33 cellular contexts compared by ENCODE assay signal in the genomic region with DNA sequence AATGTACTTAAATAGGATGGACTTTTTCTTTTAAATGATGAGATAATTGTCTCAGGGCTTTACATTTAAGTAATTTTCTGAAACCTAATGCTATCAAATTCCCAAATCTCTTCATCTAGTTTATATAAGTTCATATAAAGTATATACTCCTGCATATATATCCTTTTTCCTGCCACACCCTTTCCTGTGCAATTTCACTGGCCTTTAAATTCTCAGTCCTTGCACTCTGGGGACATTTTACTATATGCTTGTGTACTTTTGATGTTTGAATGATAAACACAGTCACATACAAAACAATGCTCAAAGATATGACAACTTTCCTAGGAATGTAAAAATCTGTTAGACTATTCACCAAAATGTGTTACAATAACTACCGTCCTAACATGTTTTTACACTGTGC.
"Had no signal": no experiment of that assay in that cellular context is flagged by ENCODE, and none has a peak within 500 bp of the region (broad histone marks: within the 10 kb centered on the region; RNA-seq: fewer than 3 reads in every experiment).

No MANE protein-coding gene starts in this region.

- H3K27me3 ChIP-seq: adrenal gland, body of pancreas, brain microvascular endothelial cell, breast epithelium had no signal

- H3K4me3 Mint-ChIP-seq: activated B cell treated with CpG ODN at 0.5 μM for 24 hours; activated CD4-positive, alpha-beta memory T cell treated with anti-CD3 and anti-CD28 coated beads for 36 hours; activated CD4-positive, alpha-beta T cell treated with anti-CD3 and anti-CD28 coated beads, Interleukin-2, amount 10 ng/mL, durations not matched to agents 24 days and 14 days; activated CD8-positive, alpha-beta memory T cell treated with anti-CD3 and anti-CD28 coated beads, Interleukin-2, amount 10 ng/mL, durations not matched to agents 7 days and 5 days; activated CD8-positive, alpha-beta T cell treated with anti-CD3 and anti-CD28 coated beads, Interleukin-2, amount 10 ng/mL, durations not matched to agents 7 days and 5 days; activated naive CD4-positive, alpha-beta T cell treated with anti-CD3 and anti-CD28 coated beads for 36 hours; activated naive CD8-positive, alpha-beta T cell treated with anti-CD3 and anti-CD28 coated beads for 36 hours; activated T-cell treated with anti-CD3 and anti-CD28 coated beads, Interleukin-2, amount 50 U/mL, for 24 hours; T-helper 1 cell treated with Interleukin-12 subunit alpha and Interleukin-12 subunit beta and Interleukin-4 antibody, amounts not matched to agents 30 μg/mL and 1 μg/mL, for 36 hours; T-helper 2 cell treated with Interferon-gamma antibody and Interleukin-4, amounts not matched to agents 5 μg/mL and 100 μg/mL, for 36 hours had no signal

- H3K27me3 Mint-ChIP-seq: activated B cell treated with CpG ODN at 0.5 μM for 24 hours; activated CD4-positive, alpha-beta memory T cell treated with anti-CD3 and anti-CD28 coated beads for 36 hours; activated CD4-positive, alpha-beta T cell treated with anti-CD3 and anti-CD28 coated beads, Interleukin-2, amount 10 ng/mL, durations not matched to agents 24 days and 14 days; activated CD8-positive, alpha-beta memory T cell treated with anti-CD3 and anti-CD28 coated beads, Interleukin-2, amount 10 ng/mL, durations not matched to agents 7 days and 5 days; activated naive CD8-positive, alpha-beta T cell treated with anti-CD3 and anti-CD28 coated beads for 36 hours; activated T-cell treated with anti-CD3 and anti-CD28 coated beads, Interleukin-2, amount 50 U/mL, for 24 hours had no signal

- H3K4me3 ChIP-seq: adrenal gland, body of pancreas, breast epithelium had no signal

- H3K36me3 ChIP-seq: adrenal gland, brain microvascular endothelial cell, breast epithelium had no signal

- DNase-seq: activated B cell treated with CpG ODN at 0.5 μM for 24 hours; activated CD4-positive, alpha-beta memory T cell treated with anti-CD3 and anti-CD28 coated beads for 36 hours; activated CD4-positive, alpha-beta T cell treated with anti-CD3 and anti-CD28 coated beads for 4 hours; activated CD4-positive, alpha-beta T cell treated with anti-CD3 and anti-CD28 coated beads, Interleukin-2, amount 10 ng/mL, durations not matched to agents 24 days and 14 days; activated CD4-positive, alpha-beta T cell treated with anti-CD3 and anti-CD28 coated beads, Interleukin-2, amount 50 U/mL, for 1 hour; activated CD4-positive, alpha-beta T cell treated with anti-CD3 and anti-CD28 coated beads, Interleukin-2, amount 50 U/mL, for 4 hours; activated CD4-positive, CD25-positive, alpha-beta regulatory T cell treated with anti-CD3 and anti-CD28 coated beads, Interleukin-2, amount 50 U/mL, for 72 hours; activated CD8-positive, alpha-beta memory T cell treated with anti-CD3 and anti-CD28 coated beads for 24 hours; activated CD8-positive, alpha-beta memory T cell treated with anti-CD3 and anti-CD28 coated beads, Interleukin-2, amount 10 ng/mL, durations not matched to agents 7 days and 5 days; activated CD8-positive, alpha-beta memory T cell treated with anti-CD3 and anti-CD28 coated beads, Interleukin-2, amount 50 U/mL, for 48 hours; activated CD8-positive, alpha-beta T cell treated with anti-CD3 and anti-CD28 coated beads, Interleukin-2, amount 10 ng/mL, durations not matched to agents 7 days and 5 days; activated effector memory CD4-positive, alpha-beta T cell treated with anti-CD3 and anti-CD28 coated beads, Interleukin-2, amount 50 U/mL, for 16 hours; activated gamma-delta T cell treated with Interleukin-2 at 50 U/mL for 16 hours; activated naive CD4-positive, alpha-beta T cell; activated naive CD4-positive, alpha-beta T cell treated with anti-CD3 and anti-CD28 coated beads for 36 hours; activated naive CD4-positive, alpha-beta T cell treated with anti-CD3 and anti-CD28 coated beads, Interleukin-2, amount 50 U/mL, for 16 hours; activated naive CD8-positive, alpha-beta T cell treated with anti-CD3 and anti-CD28 coated beads for 36 hours; activated T-cell treated with anti-CD3 and anti-CD28 coated beads, Interleukin-2, amount 50 U/mL, for 24 hours; activated T-cell treated with anti-CD3 and anti-CD28 coated beads, Interleukin-2, amount 50 U/mL, for 48 hours; adrenal gland; amniotic stem cell; aorta; body of pancreas; brain microvascular endothelial cell; central memory CD4-positive, alpha-beta T cell; T-helper 1 cell; T-helper 2 cell; T-helper 9 cell had no signal

- H3K9me3 ChIP-seq: adrenal gland, body of pancreas, breast epithelium had no signal

- H3K27ac ChIP-seq: adrenal gland, body of pancreas, brain microvascular endothelial cell, breast epithelium, VCaP had no signal

- H3K4me1 Mint-ChIP-seq: activated B cell treated with CpG ODN at 0.5 μM for 24 hours; activated CD4-positive, alpha-beta T cell treated with anti-CD3 and anti-CD28 coated beads, Interleukin-2, amount 10 ng/mL, durations not matched to agents 24 days and 14 days; activated CD8-positive, alpha-beta memory T cell treated with anti-CD3 and anti-CD28 coated beads, Interleukin-2, amount 10 ng/mL, durations not matched to agents 7 days and 5 days; activated naive CD8-positive, alpha-beta T cell treated with anti-CD3 and anti-CD28 coated beads for 36 hours had no signal

- H3K4me1 ChIP-seq: adrenal gland, body of pancreas, breast epithelium had no signal

- H3K9me3 Mint-ChIP-seq: activated B cell treated with CpG ODN at 0.5 μM for 24 hours; activated CD4-positive, alpha-beta memory T cell treated with anti-CD3 and anti-CD28 coated beads for 36 hours; activated CD4-positive, alpha-beta T cell treated with anti-CD3 and anti-CD28 coated beads, Interleukin-2, amount 10 ng/mL, durations not matched to agents 24 days and 14 days; activated naive CD4-positive, alpha-beta T cell treated with anti-CD3 and anti-CD28 coated beads for 36 hours; activated naive CD8-positive, alpha-beta T cell treated with anti-CD3 and anti-CD28 coated beads for 36 hours; activated T-cell treated with anti-CD3 and anti-CD28 coated beads, Interleukin-2, amount 50 U/mL, for 24 hours; T-helper 1 cell treated with Interleukin-12 subunit alpha and Interleukin-12 subunit beta and Interleukin-4 antibody, amounts not matched to agents 30 μg/mL and 1 μg/mL, for 36 hours; T-helper 2 cell treated with Interferon-gamma antibody and Interleukin-4, amounts not matched to agents 5 μg/mL and 100 μg/mL, for 36 hours had no signal

- H3K36me3 Mint-ChIP-seq: activated CD4-positive, alpha-beta memory T cell treated with anti-CD3 and anti-CD28 coated beads for 36 hours; activated CD8-positive, alpha-beta memory T cell treated with anti-CD3 and anti-CD28 coated beads, Interleukin-2, amount 10 ng/mL, durations not matched to agents 7 days and 5 days; activated naive CD4-positive, alpha-beta T cell treated with anti-CD3 and anti-CD28 coated beads, Interleukin-2, amount 50 U/mL, for 72 hours; activated naive CD8-positive, alpha-beta T cell treated with anti-CD3 and anti-CD28 coated beads for 36 hours had no signal

- ATAC-seq: activated CD8-positive, alpha-beta memory T cell treated with anti-CD3 and anti-CD28 coated beads, Interleukin-2, amount 10 ng/mL, durations not matched to agents 7 days and 5 days; activated CD8-positive, alpha-beta T cell treated with anti-CD3 and anti-CD28 coated beads, Interleukin-2, amount 10 ng/mL, durations not matched to agents 7 days and 5 days; activated naive CD4-positive, alpha-beta T cell treated with anti-CD3 and anti-CD28 coated beads, Interleukin-2, amount 50 U/mL, for 72 hours; body of pancreas had no signal

- H3K27ac Mint-ChIP-seq: activated B cell treated with CpG ODN at 0.5 μM for 24 hours; activated CD4-positive, alpha-beta memory T cell treated with anti-CD3 and anti-CD28 coated beads for 36 hours; activated CD4-positive, alpha-beta T cell treated with anti-CD3 and anti-CD28 coated beads, Interleukin-2, amount 10 ng/mL, durations not matched to agents 24 days and 14 days; activated CD8-positive, alpha-beta memory T cell treated with anti-CD3 and anti-CD28 coated beads, Interleukin-2, amount 10 ng/mL, durations not matched to agents 7 days and 5 days; activated CD8-positive, alpha-beta T cell treated with anti-CD3 and anti-CD28 coated beads, Interleukin-2, amount 10 ng/mL, durations not matched to agents 7 days and 5 days; activated naive CD4-positive, alpha-beta T cell treated with anti-CD3 and anti-CD28 coated beads for 36 hours; activated naive CD4-positive, alpha-beta T cell treated with anti-CD3 and anti-CD28 coated beads, Interleukin-2, amount 50 U/mL, for 72 hours; activated naive CD8-positive, alpha-beta T cell treated with anti-CD3 and anti-CD28 coated beads for 36 hours; activated T-cell treated with anti-CD3 and anti-CD28 coated beads, Interleukin-2, amount 50 U/mL, for 24 hours; T-helper 1 cell treated with Interleukin-12 subunit alpha and Interleukin-12 subunit beta and Interleukin-4 antibody, amounts not matched to agents 30 μg/mL and 1 μg/mL, for 36 hours; T-helper 2 cell treated with Interferon-gamma antibody and Interleukin-4, amounts not matched to agents 5 μg/mL and 100 μg/mL, for 36 hours had no signal
